1 cellular context compared by ENCODE assay signal in the genomic region with DNA sequence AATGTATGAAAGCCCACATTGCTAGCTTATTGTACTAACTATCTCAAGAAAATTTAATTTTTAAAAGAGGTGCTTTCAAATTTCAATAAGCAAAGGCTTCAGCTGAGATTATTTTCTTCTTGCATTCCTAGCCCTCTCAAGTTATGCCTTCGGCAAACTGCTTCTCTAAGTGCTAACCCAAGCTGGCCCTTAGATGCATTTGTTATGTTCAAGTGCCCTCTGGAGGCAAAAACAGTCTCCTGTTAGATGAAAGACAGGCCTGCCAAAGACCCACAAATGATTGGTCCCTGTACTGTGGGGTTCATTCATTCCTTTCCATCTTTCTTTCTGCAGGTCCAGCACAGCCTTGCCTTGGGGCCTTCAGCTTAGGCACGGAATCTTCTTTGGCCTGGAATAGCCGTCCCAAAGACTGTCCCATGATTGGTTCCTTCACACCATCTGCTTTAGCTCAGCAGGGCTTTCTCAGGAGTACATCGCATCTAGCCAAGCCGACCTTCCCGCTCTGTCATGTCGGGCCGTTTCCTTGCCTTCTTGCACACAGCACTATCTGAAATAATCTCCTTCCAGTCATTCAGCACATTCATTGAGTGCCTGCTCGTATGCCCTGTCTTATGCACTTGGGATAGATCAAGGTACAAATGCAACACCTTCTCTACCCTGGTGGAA.
TF ChIP-seq lines count a peak whose summit lies in the region.

No MANE protein-coding gene starts in this region.

TF ChIP-seq in H1, 55 proteins besides CTCF, POLR2A, EP300 and RAD21:
- TF ChIP-seq SP1 (IDR thresholded peaks at IDR 0.05; ENCODE audit: low read depth, low read length), result no peak
- TF ChIP-seq, protein P1, sequence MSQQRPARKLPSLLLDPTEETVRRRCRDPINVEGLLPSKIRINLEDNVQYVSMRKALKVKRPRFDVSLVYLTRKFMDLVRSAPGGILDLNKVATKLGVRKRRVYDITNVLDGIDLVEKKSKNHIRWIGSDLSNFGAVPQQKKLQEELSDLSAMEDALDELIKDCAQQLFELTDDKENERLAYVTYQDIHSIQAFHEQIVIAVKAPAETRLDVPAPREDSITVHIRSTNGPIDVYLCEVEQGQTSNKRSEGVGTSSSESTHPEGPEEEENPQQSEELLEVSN (IDR thresholded peaks at IDR 0.05), result no peak
- TF ChIP-seq FOSL1 (IDR thresholded peaks at IDR 0.05; ENCODE audit: insufficient read depth, low read depth, low read length), result no peak
- TF ChIP-seq, protein P2, sequence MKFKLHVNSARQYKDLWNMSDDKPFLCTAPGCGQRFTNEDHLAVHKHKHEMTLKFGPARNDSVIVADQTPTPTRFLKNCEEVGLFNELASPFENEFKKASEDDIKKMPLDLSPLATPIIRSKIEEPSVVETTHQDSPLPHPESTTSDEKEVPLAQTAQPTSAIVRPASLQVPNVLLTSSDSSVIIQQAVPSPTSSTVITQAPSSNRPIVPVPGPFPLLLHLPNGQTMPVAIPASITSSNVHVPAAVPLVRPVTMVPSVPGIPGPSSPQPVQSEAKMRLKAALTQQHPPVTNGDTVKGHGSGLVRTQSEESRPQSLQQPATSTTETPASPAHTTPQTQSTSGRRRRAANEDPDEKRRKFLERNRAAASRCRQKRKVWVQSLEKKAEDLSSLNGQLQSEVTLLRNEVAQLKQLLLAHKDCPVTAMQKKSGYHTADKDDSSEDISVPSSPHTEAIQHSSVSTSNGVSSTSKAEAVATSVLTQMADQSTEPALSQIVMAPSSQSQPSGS (IDR thresholded peaks at IDR 0.05; ENCODE audit: low read length), result no peak
- TF ChIP-seq JUND (IDR thresholded peaks at IDR 0.05; ENCODE audit: low read length), result no peak
- no peak for TF ChIP-seq JUN (IDR thresholded peaks at IDR 0.05; ENCODE audit: low read depth, low read length)
- no peak for TF ChIP-seq CBX8 (IDR thresholded peaks at IDR 0.05; ENCODE audit: borderline replicate concordance, low read depth, low read length)
- no peak for TF ChIP-seq RBBP5 (IDR thresholded peaks at IDR 0.05; ENCODE audit: borderline replicate concordance, low read depth, low read length)
- no peak for TF ChIP-seq HDAC6 (IDR thresholded peaks at IDR 0.05; ENCODE audit: low read depth, low read length)
- no peak for TF ChIP-seq EZH2 (IDR thresholded peaks at IDR 0.05; ENCODE audit: low read depth, low read length, severe bottlenecking)
- no peak for TF ChIP-seq SIRT6 (IDR thresholded peaks at IDR 0.05; ENCODE audit: low read length)
- TF ChIP-seq, protein P3, sequence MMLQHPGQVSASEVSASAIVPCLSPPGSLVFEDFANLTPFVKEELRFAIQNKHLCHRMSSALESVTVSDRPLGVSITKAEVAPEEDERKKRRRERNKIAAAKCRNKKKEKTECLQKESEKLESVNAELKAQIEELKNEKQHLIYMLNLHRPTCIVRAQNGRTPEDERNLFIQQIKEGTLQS (IDR thresholded peaks at IDR 0.05; ENCODE audit: insufficient read depth, low read depth, low read length), result no peak
- TF ChIP-seq SIN3A (conservative IDR thresholded peaks at IDR 0.05 in 1 of 2, IDR thresholded peaks at IDR 0.05 in 1 of 2; ENCODE audit: low read depth in 1 of 2, low read length in 2 of 2), result no peak
- no peak for TF ChIP-seq YY1 (IDR thresholded peaks at IDR 0.05; ENCODE audit: low read depth, low read length)
- TF ChIP-seq RXRA (IDR thresholded peaks at IDR 0.05; ENCODE audit: insufficient read depth, low read depth, low read length), result no peak
